In the genomic region with DNA sequence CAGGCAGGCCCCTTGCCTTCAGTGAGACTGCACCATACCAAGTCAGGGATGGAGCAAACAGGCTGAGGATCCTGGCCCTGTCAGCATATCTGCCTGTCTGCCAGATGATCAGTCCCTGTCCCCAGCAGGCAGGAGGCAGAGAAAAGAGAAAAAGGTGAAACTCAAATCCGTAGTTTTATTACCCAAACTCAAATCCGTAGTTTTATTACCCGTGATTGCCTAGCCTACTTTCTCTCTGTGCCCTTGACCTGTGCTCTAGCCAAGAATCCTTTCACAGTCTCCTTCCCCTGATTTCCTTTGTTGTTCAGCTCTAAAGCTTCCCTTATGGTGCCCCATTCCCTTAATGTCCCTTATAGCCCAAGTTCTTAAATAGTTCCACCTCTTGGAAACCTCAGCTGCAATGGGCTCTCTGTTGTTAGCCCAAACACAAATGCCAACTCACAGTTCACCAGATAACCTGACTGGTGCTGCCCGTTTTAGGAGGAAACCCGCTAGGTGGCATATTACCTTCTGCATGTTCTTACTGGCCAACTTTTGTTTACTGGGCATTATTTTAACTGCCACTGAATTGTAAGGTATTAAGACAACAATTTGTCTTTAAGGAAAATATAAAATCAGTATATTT, we compare ENCODE assay signal across 1 cellular context.
TF ChIP-seq lines count a peak whose summit lies in the region.

No MANE protein-coding gene starts in this region.

TF ChIP-seq in liver, 16 proteins besides CTCF, POLR2A, EP300 and RAD21 (continued from another document):
- TF ChIP-seq FOXA2 (IDR thresholded peaks at IDR 0.05) (no peak), NR2F2 (IDR thresholded peaks at IDR 0.05) (no peak), FOXA1 (IDR thresholded peaks at IDR 0.05) (peak; percentile 17), HNF4A (conservative IDR thresholded peaks at IDR 0.05) (peak in 1 of 2 donors; percentile 36), JUND (IDR thresholded peaks at IDR 0.05) (peak in 1 of 2 donors; percentile 16)
